ENCODE assay signal across 30 cellular contexts in genomic region chr11:73949246-73949645, GRCh38. TPM values are rescaled to one million over a fixed set of nuclear protein-coding genes. Genes with fewer than 3 reads are reported as not detected.
"Had no signal": no experiment of that assay in that cellular context is flagged by ENCODE, and none has a peak within 500 bp of the region (broad histone marks: within the 10 kb centered on the region; RNA-seq: fewer than 3 reads in every experiment).

No MANE protein-coding gene starts in this region.

- H3K36me3 ChIP-seq: left ventricle myocardium inferior, right lobe of liver, stomach, suprapubic skin, tibial nerve, WERI-Rb-1 had no signal

- H3K4me3 ChIP-seq: hepatocyte, left ventricle myocardium inferior, right lobe of liver, stomach, suprapubic skin, tibial nerve had no signal

- FAIRE-seq: frontal cortex, small intestine, TTC549, urothelium cell line had no signal

- H2AFZ ChIP-seq: hepatocyte, parathyroid adenoma had no signal

- H3K9me3 Mint-ChIP-seq: activated naive CD8-positive, alpha-beta T cell treated with anti-CD3 and anti-CD28 coated beads for 36 hours; activated T-cell treated with anti-CD3 and anti-CD28 coated beads, Interleukin-2, amount 50 U/mL, for 4 hours; dendritic cell treated with granulocyte-macrophage colony-stimulating factor and Interleukin-4, amounts not matched to agents 40 ng/mL and 50 ng/mL, for 4 days; natural killer cell; stimulated activated memory B cell treated with anti-CD40 and anti-IgM and Interleukin-4, amounts not matched to agents 10 μg/mL and 1 μg/mL and 100 μg/mL, for 72 hours had no signal

- DNase-seq: activated CD4-positive, CD25-positive, alpha-beta regulatory T cell treated with anti-CD3 and anti-CD28 coated beads, Interleukin-2, amount 50 U/mL, for 72 hours; activated CD8-positive, alpha-beta memory T cell treated with anti-CD3 and anti-CD28 coated beads, Interleukin-2, amount 50 U/mL, for 48 hours; activated naive CD4-positive, alpha-beta T cell treated with Interleukin-2 at 50 U/mL for 16 hours; activated naive CD8-positive, alpha-beta T cell treated with anti-CD3 and anti-CD28 coated beads for 36 hours; activated T-cell treated with anti-CD3 and anti-CD28 coated beads, Interleukin-2, amount 50 U/mL, for 4 hours; amygdala; effector CD8-positive, alpha-beta T cell; glutamatergic neuron; immature natural killer cell; left ventricle myocardium inferior; midbrain; natural killer cell; small intestine; stimulated activated CD4-positive, alpha-beta T cell treated with anti-CD3 and anti-CD28 coated beads, Interleukin-2, amount 100 ng/mL, for 24 hours; stomach; T-helper 2 cell; WERI-Rb-1 had no signal

- H3K4me1 ChIP-seq: left ventricle myocardium inferior, parathyroid adenoma, right lobe of liver, stomach, suprapubic skin had no signal

- H3K4me1 Mint-ChIP-seq: activated naive CD8-positive, alpha-beta T cell treated with anti-CD3 and anti-CD28 coated beads for 36 hours; immature natural killer cell; natural killer cell; stimulated activated memory B cell treated with anti-CD40 and anti-IgM and Interleukin-4, amounts not matched to agents 10 μg/mL and 1 μg/mL and 100 μg/mL, for 72 hours had no signal

- H3K4me2 ChIP-seq: hepatocyte had no signal

- H3K9me3 ChIP-seq: left ventricle myocardium inferior, right lobe of liver, suprapubic skin, tibial nerve had no signal

- ATAC-seq: activated T-cell treated with anti-CD3 and anti-CD28 coated beads, Interleukin-2, amount 50 U/mL, for 4 hours; natural killer cell; right lobe of liver; stimulated activated memory B cell treated with anti-CD40 and anti-IgM and Interleukin-4, amounts not matched to agents 10 μg/mL and 1 μg/mL and 100 μg/mL, for 72 hours had no signal

- H3K9ac ChIP-seq: parathyroid adenoma had no signal

- H3K27me3 ChIP-seq: hepatocyte, right lobe of liver, stomach, suprapubic skin, tibial nerve had no signal

- H3K36me3 Mint-ChIP-seq: natural killer cell had no signal

- H3K27me3 Mint-ChIP-seq: activated naive CD8-positive, alpha-beta T cell treated with anti-CD3 and anti-CD28 coated beads for 36 hours; dendritic cell treated with granulocyte-macrophage colony-stimulating factor and Interleukin-4, amounts not matched to agents 40 ng/mL and 50 ng/mL, for 4 days; stimulated activated memory B cell treated with anti-CD40 and anti-IgM and Interleukin-4, amounts not matched to agents 10 μg/mL and 1 μg/mL and 100 μg/mL, for 72 hours had no signal

- H3K27ac Mint-ChIP-seq: activated naive CD8-positive, alpha-beta T cell treated with anti-CD3 and anti-CD28 coated beads for 36 hours; dendritic cell treated with granulocyte-macrophage colony-stimulating factor and Interleukin-4, amounts not matched to agents 40 ng/mL and 50 ng/mL, for 4 days; natural killer cell; stimulated activated memory B cell treated with anti-CD40 and anti-IgM and Interleukin-4, amounts not matched to agents 10 μg/mL and 1 μg/mL and 100 μg/mL, for 72 hours had no signal

- H3K4me3 Mint-ChIP-seq: activated naive CD8-positive, alpha-beta T cell treated with anti-CD3 and anti-CD28 coated beads for 36 hours; activated T-cell treated with anti-CD3 and anti-CD28 coated beads, Interleukin-2, amount 50 U/mL, for 4 hours; dendritic cell treated with granulocyte-macrophage colony-stimulating factor and Interleukin-4, amounts not matched to agents 40 ng/mL and 50 ng/mL, for 4 days; immature natural killer cell; natural killer cell; stimulated activated memory B cell treated with anti-CD40 and anti-IgM and Interleukin-4, amounts not matched to agents 10 μg/mL and 1 μg/mL and 100 μg/mL, for 72 hours had no signal

- H3K27ac ChIP-seq: hepatocyte, left ventricle myocardium inferior, parathyroid adenoma, right lobe of liver, stomach, suprapubic skin, tibial nerve, WERI-Rb-1 had no signal

- H3K79me2 ChIP-seq: hepatocyte, parathyroid adenoma had no signal

RNA-seq across cellular contexts. Expression of gene DNAJB13, which starts 1.6 kb away (rescaled TPM):
- total RNA-seq: chondrocyte, frontal cortex, left ventricle myocardium inferior, lung microvascular endothelial cell, right lobe of liver, stomach, suprapubic skin had no signal
- polyA plus RNA-seq: esophagus, hepatocyte, immature natural killer cell had no signal

RNA-seq across cellular contexts. Expression of gene UCP3, which starts 59.6 kb away (rescaled TPM):
- polyA plus RNA-seq: hepatocyte had no signal
